In genomic region chr17:37701424-37702020, GRCh38 we compare ENCODE assay signal across 8 cellular contexts. TPM values are rescaled to one million over a fixed set of nuclear protein-coding genes. Genes with fewer than 3 reads are reported as not detected.
DNase-seq lines count a peak whose midpoint lies in the region; ATAC-seq and TF ChIP-seq lines count a peak whose summit lies in the region.

No MANE protein-coding gene starts in this region.

- peaks cover 0 to 15% (median 0%) of the 10 kb centered on the region in 9 donors for H3K27me3 ChIP-seq in heart left ventricle

- H3K4me1 Mint-ChIP-seq in activated T-cell treated with anti-CD3 and anti-CD28 coated beads, Interleukin-2, amount 50 U/mL, for 72 hours (ENCODE audit: low read depth) = peaks cover 40% of the 10 kb centered on the region

- WGBS in heart left ventricle, 4 donors = 49 to 61% (median 54%) methylated on average over 6 of the region's 6 CpGs

- TF ChIP-seq CTCF in GM10266 (IDR thresholded peaks at IDR 0.05; ENCODE audit: control insufficient read depth, insufficient read depth, low read depth, missing control alignments) = peak; percentile 78
- peak; percentile 26 to 64 (median 51) for TF ChIP-seq CTCF in heart left ventricle (IDR thresholded peaks at IDR 0.05)

- H3K4me3 ChIP-seq in heart left ventricle = no peak overlapping the region

- H3K4me3 Mint-ChIP-seq in activated T-cell treated with anti-CD3 and anti-CD28 coated beads, Interleukin-2, amount 50 U/mL, for 72 hours = peak overlapping the region in 1 of 2 donors; percentile 26

- intact Hi-C loops in heart left ventricle (cut with DNase I) = loop anchor here in 4 of 10 donors (2.0 to 10.0 kb wide), 3 partner anchors 69 to 73 kb away; no protein-coding TSS in a partner anchor

- H3K27ac Mint-ChIP-seq in activated T-cell treated with anti-CD3 and anti-CD28 coated beads, Interleukin-2, amount 50 U/mL, for 72 hours = no peak overlapping the region

- H3K36me3 Mint-ChIP-seq in activated T-cell treated with anti-CD3 and anti-CD28 coated beads, Interleukin-2, amount 50 U/mL, for 72 hours (ENCODE audit: insufficient read depth in 2 of 2) = no peaks in the 10 kb centered on the region

- ATAC-seq in activated T-cell treated with anti-CD3 and anti-CD28 coated beads, Interleukin-2, amount 50 U/mL, for 72 hours (replicated peaks in 1 of 2) = peak; percentile 63 to 73
- ATAC-seq in heart left ventricle (peak in 3 of 4 donors; percentile 49 to 68 (median 62)), HG02970 (IDR thresholded peaks at IDR 0.05; ENCODE audit: low FRiP score, unreplicated experiment) (no peak), HG03039 (IDR thresholded peaks at IDR 0.05; ENCODE audit: unreplicated experiment) (no peak)

- H3K4me1 ChIP-seq in heart left ventricle = no peaks in the 10 kb centered on the region

- no peak for TF ChIP-seq POLR2A in heart left ventricle (IDR thresholded peaks at IDR 0.05)

- H3K27me3 Mint-ChIP-seq in activated T-cell treated with anti-CD3 and anti-CD28 coated beads, Interleukin-2, amount 50 U/mL, for 72 hours (ENCODE audit: low read depth) = peaks cover 40% of the 10 kb centered on the region

- DNase-seq in GM10266 (ENCODE audit: extremely low spot score) (peak; percentile 58), NOMO-1 treated with DMSO at 0.1 percent for 48 hours (lab: John Stamatoyannopoulos, UW; ENCODE audit: unreplicated experiment) (peak; percentile 69), heart left ventricle (peak in 1 of 5 donors; percentile 14), midbrain (lab: John Stamatoyannopoulos, UW) (no peak)
- DNase-seq in activated T-cell treated with anti-CD3 and anti-CD28 coated beads, Interleukin-2, amount 50 U/mL, for 72 hours = peak; percentile 53 to 62
- DNase-seq in stimulated activated CD4-positive, alpha-beta T cell treated with anti-CD3 and anti-CD28 coated beads, Interleukin-4, amount 100 ng/mL, for 24 hours = peak; percentile 46

- H3K36me3 ChIP-seq in heart left ventricle = no peaks in the 10 kb centered on the region

- H3K27ac ChIP-seq in heart left ventricle = no peak overlapping the region

- H3K9me3 Mint-ChIP-seq in activated T-cell treated with anti-CD3 and anti-CD28 coated beads, Interleukin-2, amount 50 U/mL, for 72 hours = no peaks in the 10 kb centered on the region

- no peaks in the 10 kb centered on the region for H3K9me3 ChIP-seq in heart left ventricle

RNA-seq across cellular contexts. Expression of gene HNF1B, which starts 43.3 kb away (rescaled TPM):
- under 1 TPM; 0.19 to 0.48 TPM for total RNA-seq in activated T-cell treated with anti-CD3 and anti-CD28 coated beads, Interleukin-2, amount 50 U/mL, for 72 hours
- total RNA-seq in heart left ventricle = not detected
- not detected for polyA plus RNA-seq in heart left ventricle

RNA-seq across cellular contexts. Expression of gene DDX52, which starts 58.3 kb away (rescaled TPM):
- total RNA-seq in activated T-cell treated with anti-CD3 and anti-CD28 coated beads, Interleukin-2, amount 50 U/mL, for 72 hours = 10 to 100 TPM; 29.1 to 33.5 TPM
- 10 to 100 TPM in 7 of 9 donors, 1 to 10 TPM in 2; 8.9 to 20.9 (median 14.3) TPM for total RNA-seq in heart left ventricle
- polyA plus RNA-seq in heart left ventricle = 10 to 100 TPM in 1 of 2 donors, 1 to 10 TPM in 1; 6.7 to 13.9 TPM

Comparison
In these comparisons a context has a peak if more than half of its experiments do, and no peak if none do; other contexts are left out.
1. ATAC-seq: peak in activated T-cell treated with anti-CD3 and anti-CD28 coated beads, Interleukin-2, amount 50 U/mL, for 72 hours (2 of 2) and heart left ventricle (3 of 4); none in HG02970 (single experiment) and HG03039 (single experiment).